Comparison of ENCODE assay signal across 8 cellular contexts in genomic region chr3:51967384-51968174, GRCh38. TPM values are rescaled to one million over a fixed set of nuclear protein-coding genes. Genes with fewer than 3 reads are reported as not detected.
A peak's percentile ranks its signal among the peaks of the same experiment; 100 is the strongest.
DNase-seq lines count a peak whose midpoint lies in the region; ATAC-seq and TF ChIP-seq lines count a peak whose summit lies in the region.

TSS of gene PCBP4 (minus strand) at chr3:51967454. CDS start at chr3:51961240, 6,214 bp downstream.

- no peaks in the 10 kb centered on the region for H3K9me3 ChIP-seq in effector memory CD4-positive, alpha-beta T cell (ENCODE audit: control insufficient read depth, low read length)
- H3K9me3 ChIP-seq in lung (ENCODE audit: control insufficient read depth in 2 of 2, insufficient read depth in 1 of 2, low read length in 1 of 2): no peaks in the 10 kb centered on the region

- peak within 1 kb of the TSS; percentile 86 to 91 for H3K4me3 Mint-ChIP-seq in stimulated activated naive CD8-positive, alpha-beta T cell treated with anti-CD3 and anti-CD28 coated beads, Interleukin-15, amount 100 ng/mL, for 72 hours

- peak within 1 kb of the TSS; percentile 55 for H3K27ac ChIP-seq in effector memory CD4-positive, alpha-beta T cell (ENCODE audit: insufficient read depth, low read length, poor library complexity, severe bottlenecking)
- peak within 1 kb of the TSS; percentile 89 to 93 for H3K27ac ChIP-seq in lung (ENCODE audit: low read depth in 1 of 2, low read length in 1 of 2)

- peaks cover 16% of the 10 kb centered on the region for H3K4me1 ChIP-seq in effector memory CD4-positive, alpha-beta T cell (ENCODE audit: control insufficient read depth, insufficient read depth, low read length, poor library complexity, severe bottlenecking)
- H3K4me1 ChIP-seq in lung (ENCODE audit: control insufficient read depth in 2 of 2, insufficient read depth in 2 of 2, low read length in 2 of 2): peaks cover 3 to 6% of the 10 kb centered on the region in 2 donors

- 1% methylated on average over 37 to 91 of the region's 91 CpGs for WGBS in lung, 2 donors

- no peaks in the 10 kb centered on the region for H3K27me3 ChIP-seq in effector memory CD4-positive, alpha-beta T cell (replicated peaks; ENCODE audit: control insufficient read depth, insufficient read depth, low read length, poor library complexity, severe bottlenecking)
- H3K27me3 ChIP-seq in lung (ENCODE audit: control insufficient read depth, insufficient read depth): no peaks in the 10 kb centered on the region

- H3K36me3 ChIP-seq in effector memory CD4-positive, alpha-beta T cell (ENCODE audit: control insufficient read depth, insufficient read depth, low read length): no peaks in the 10 kb centered on the region
- H3K36me3 ChIP-seq in lung (ENCODE audit: control insufficient read depth in 2 of 2, insufficient read depth in 2 of 2, low read length in 2 of 2): no peaks in the 10 kb centered on the region

- DNase-seq in stimulated activated CD4-positive, alpha-beta T cell treated with anti-CD3 and anti-CD28 coated beads, Interleukin-12 subunit alpha, Interleukin-12 subunit beta, amount 100 ng/mL, for 4 hours: peak; percentile 51
- no peak for DNase-seq in stimulated activated CD4-positive, alpha-beta T cell treated with anti-CD3 and anti-CD28 coated beads, Interleukin-4, amount 100 ng/mL, for 24 hours
- DNase-seq in HT1080 (ENCODE audit: low read depth) (peak; percentile 25), lung (ENCODE audit: low spot score) (peak; percentile 54)
- DNase-seq in effector memory CD4-positive, alpha-beta T cell: peak in 2 of 3 donors; percentile 28 to 31
- DNase-seq in stimulated activated naive CD8-positive, alpha-beta T cell treated with anti-CD3 and anti-CD28 coated beads, Interleukin-15, amount 100 ng/mL, for 72 hours: no peak

- H3K4me3 ChIP-seq in WI38 (ENCODE audit: low read depth, low read length) (peak within 1 kb of the TSS; percentile 77), lung (peak within 1 kb of the TSS; percentile 60)
- H3K4me3 ChIP-seq in effector memory CD4-positive, alpha-beta T cell (ENCODE audit: insufficient read depth, low read depth, low read length, poor library complexity, severe bottlenecking): peak within 1 kb of the TSS; percentile 53

- TF ChIP-seq CTCF in WI38 (IDR thresholded peaks at IDR 0.05; ENCODE audit: low read depth, low read length) (no peak), lung (IDR thresholded peaks at IDR 0.05; ENCODE audit: control extremely low read depth, extremely low read depth) (no peak)

- no peaks in the 10 kb centered on the region for H3K9me3 Mint-ChIP-seq in stimulated activated naive CD8-positive, alpha-beta T cell treated with anti-CD3 and anti-CD28 coated beads, Interleukin-15, amount 100 ng/mL, for 72 hours

- H3K4me1 Mint-ChIP-seq in stimulated activated naive CD8-positive, alpha-beta T cell treated with anti-CD3 and anti-CD28 coated beads, Interleukin-15, amount 100 ng/mL, for 72 hours: peaks cover 45% of the 10 kb centered on the region

- H3K27ac Mint-ChIP-seq in stimulated activated naive CD8-positive, alpha-beta T cell treated with anti-CD3 and anti-CD28 coated beads, Interleukin-15, amount 100 ng/mL, for 72 hours: peak within 1 kb of the TSS; percentile 83 to 92

- ATAC-seq in lung (ENCODE audit: insufficient read depth, low FRiP score) (peak; percentile 37), GM21381 (IDR thresholded peaks at IDR 0.05; ENCODE audit: unreplicated experiment) (no peak)
- peak; percentile 68 for ATAC-seq in stimulated activated naive CD8-positive, alpha-beta T cell treated with anti-CD3 and anti-CD28 coated beads, Interleukin-15, amount 100 ng/mL, for 72 hours

- peaks cover 21% of the 10 kb centered on the region for H3K27me3 Mint-ChIP-seq in stimulated activated naive CD8-positive, alpha-beta T cell treated with anti-CD3 and anti-CD28 coated beads, Interleukin-15, amount 100 ng/mL, for 72 hours

RNA-seq across cellular contexts. Expression of gene PCBP4, which starts in this region (rescaled TPM):
- total RNA-seq in HT1080 (2014; rRNA removed; shearing (Covaris generic)): 85.6 and 95.9 TPM in 2 replicates
- 82.1 and 92.0 TPM in 2 replicates for polyA plus RNA-seq in HT1080 (2015; cell fraction: cytosol; rRNA removed)
- 109 and 114 TPM in 2 replicates for polyA plus RNA-seq in HT1080 (2015; cell fraction: nucleus; rRNA removed)
- 10 to 100 TPM; 17.4 to 37.7 TPM for total RNA-seq in lung
- 10 to 100 TPM; 19.5 to 44.3 TPM for polyA plus RNA-seq in lung

Comparison
In these comparisons a context has a peak if more than half of its experiments do, and no peak if none do; other contexts are left out.
1. DNase-seq: peak in stimulated activated CD4-positive, alpha-beta T cell treated with anti-CD3 and anti-CD28 coated beads, Interleukin-12 subunit alpha, Interleukin-12 subunit beta, amount 100 ng/mL, for 4 hours (single experiment), HT1080 (single experiment), effector memory CD4-positive, alpha-beta T cell (2 of 3) and lung (single experiment); none in stimulated activated CD4-positive, alpha-beta T cell treated with anti-CD3 and anti-CD28 coated beads, Interleukin-4, amount 100 ng/mL, for 24 hours (single experiment) and stimulated activated naive CD8-positive, alpha-beta T cell treated with anti-CD3 and anti-CD28 coated beads, Interleukin-15, amount 100 ng/mL, for 72 hours (0 of 2).
2. Peak in every context shown above with its lines, with median percentiles within 50 percentile points of each other: H3K4me3 ChIP-seq.